32 cellular contexts compared by ENCODE assay signal in the genomic region with DNA sequence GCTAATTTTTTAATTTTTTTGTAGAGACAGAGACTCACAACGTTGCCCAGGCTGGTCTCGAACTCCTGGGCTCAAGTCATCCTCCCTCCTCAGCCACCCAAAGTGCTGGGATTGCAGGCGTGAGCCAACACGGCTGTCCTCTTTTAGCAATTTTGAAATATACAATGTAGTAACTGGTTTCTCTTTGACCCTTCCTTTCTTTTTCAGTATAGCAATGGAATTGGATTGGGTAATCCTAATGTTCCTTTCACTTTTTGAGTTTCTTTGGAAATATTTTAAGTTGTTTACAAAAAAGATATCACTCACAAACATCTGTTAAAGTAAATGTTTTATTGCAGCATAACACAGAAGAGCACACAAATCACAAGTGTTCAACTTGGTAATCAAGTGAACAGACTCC. TPM values are rescaled to one million over a fixed set of nuclear protein-coding genes. Genes with fewer than 3 reads are reported as not detected.
A peak's percentile ranks its signal among the peaks of the same experiment; 100 is the strongest.
DNase-seq lines count a peak whose midpoint lies in the region; ATAC-seq and TF ChIP-seq lines count a peak whose summit lies in the region.
"Had no signal": no experiment of that assay in that cellular context is flagged by ENCODE, and none has a peak within 500 bp of the region (broad histone marks: within the 10 kb centered on the region; RNA-seq: fewer than 3 reads in every experiment).

No MANE protein-coding gene starts in this region.

- H3K4me1 ChIP-seq in GM23338 (ENCODE audit: insufficient read depth) (no peaks in the 10 kb centered on the region), adipocyte (ENCODE audit: control insufficient read depth, insufficient read depth, low read length) (peaks cover 19% of the 10 kb centered on the region), right cardiac atrium (ENCODE audit: control insufficient read depth, insufficient read depth, low read length) (peaks cover 2% of the 10 kb centered on the region)

- H3K4me3 Mint-ChIP-seq in GM23338, result no peak overlapping the region
- H3K4me3 Mint-ChIP-seq in stimulated activated effector memory CD8-positive, alpha-beta T cell treated with anti-CD3 and anti-CD28 coated beads, Interleukin-12 subunit alpha, Interleukin-12 subunit beta, amount 100 ng/mL, for 72 hours, result no peak overlapping the region
- H3K4me3 Mint-ChIP-seq in effector memory CD8-positive, alpha-beta T cell, result no peak overlapping the region
- H3K4me3 Mint-ChIP-seq: activated CD4-positive, alpha-beta memory T cell treated with anti-CD3 and anti-CD28 coated beads for 36 hours; activated naive CD4-positive, alpha-beta T cell treated with anti-CD3 and anti-CD28 coated beads for 36 hours; brain; nephron progenitor cell had no signal

- peak overlapping the region; percentile 72; the same call in 1 of the 2 replicates for H2AFZ ChIP-seq in GM23338

- H3K36me3 ChIP-seq in GM23338 (ENCODE audit: insufficient read depth), result no peaks in the 10 kb centered on the region; the same call in 1 of the 2 replicates
- H3K36me3 ChIP-seq in adipocyte (ENCODE audit: control insufficient read depth, insufficient read depth, low read length, severe bottlenecking), result no peaks in the 10 kb centered on the region
- no peaks in the 10 kb centered on the region for H3K36me3 ChIP-seq in brain microvascular endothelial cell (replicated peaks)
- H3K36me3 ChIP-seq: adrenal gland, BE2C, heart right ventricle, ovary, thoracic aorta had no signal

- 85% methylated on average over 4 of the region's 4 CpGs for WGBS in right cardiac atrium

- peaks cover 6% of the 10 kb centered on the region for H3K4me1 Mint-ChIP-seq in GM23338
- H3K4me1 Mint-ChIP-seq in stimulated activated effector memory CD8-positive, alpha-beta T cell treated with anti-CD3 and anti-CD28 coated beads, Interleukin-12 subunit alpha, Interleukin-12 subunit beta, amount 100 ng/mL, for 72 hours, result no peaks in the 10 kb centered on the region
- H3K4me1 Mint-ChIP-seq in effector memory CD8-positive, alpha-beta T cell (ENCODE audit: low read depth in 2 of 2), result no peaks in the 10 kb centered on the region

- no peak overlapping the region for H3K27ac Mint-ChIP-seq in GM23338
- peak overlapping the region; percentile 48 for H3K27ac Mint-ChIP-seq in stimulated activated effector memory CD8-positive, alpha-beta T cell treated with anti-CD3 and anti-CD28 coated beads, Interleukin-12 subunit alpha, Interleukin-12 subunit beta, amount 100 ng/mL, for 72 hours
- no peak overlapping the region for H3K27ac Mint-ChIP-seq in effector memory CD8-positive, alpha-beta T cell
- H3K27ac Mint-ChIP-seq: activated CD4-positive, alpha-beta memory T cell treated with anti-CD3 and anti-CD28 coated beads for 36 hours; activated naive CD4-positive, alpha-beta T cell treated with anti-CD3 and anti-CD28 coated beads for 36 hours; nephron progenitor cell had no signal

- ATAC-seq in GM23338 (no peak), right cardiac atrium (no peak)
- ATAC-seq in stimulated activated effector memory CD8-positive, alpha-beta T cell treated with anti-CD3 and anti-CD28 coated beads, Interleukin-12 subunit alpha, Interleukin-12 subunit beta, amount 100 ng/mL, for 72 hours, result no peak
- ATAC-seq in effector memory CD8-positive, alpha-beta T cell (replicated peaks), result no peak
- ATAC-seq: GM12878; Panc1; stimulated activated naive CD8-positive, alpha-beta T cell treated with anti-CD3 and anti-CD28 coated beads, Interleukin-15, Interleukin-2, amounts not matched to agents 100 U/mL and 50 U/mL, for 24 hours had no signal

- H3K9ac ChIP-seq in adipocyte (ENCODE audit: low read length), result peak overlapping the region; percentile 15

- H3K36me3 Mint-ChIP-seq in GM23338 (ENCODE audit: low read depth), result no peaks in the 10 kb centered on the region
- no peaks in the 10 kb centered on the region for H3K36me3 Mint-ChIP-seq in stimulated activated effector memory CD8-positive, alpha-beta T cell treated with anti-CD3 and anti-CD28 coated beads, Interleukin-12 subunit alpha, Interleukin-12 subunit beta, amount 100 ng/mL, for 72 hours
- H3K36me3 Mint-ChIP-seq in effector memory CD8-positive, alpha-beta T cell (ENCODE audit: insufficient read depth), result no peaks in the 10 kb centered on the region
- H3K36me3 Mint-ChIP-seq: activated CD4-positive, alpha-beta memory T cell treated with anti-CD3 and anti-CD28 coated beads for 36 hours; brain had no signal

- intact Hi-C loops in right cardiac atrium (cut with DNase I), result no loop called here

- H3K79me2 ChIP-seq in GM23338 (replicated peaks; ENCODE audit: insufficient read depth), result no peaks in the 10 kb centered on the region

- H3K9me3 ChIP-seq in adipocyte (ENCODE audit: control insufficient read depth, low read length), result no peaks in the 10 kb centered on the region
- no peaks in the 10 kb centered on the region for H3K9me3 ChIP-seq in right cardiac atrium (ENCODE audit: control insufficient read depth, low read length)
- H3K9me3 ChIP-seq: adrenal gland, BE2C, heart right ventricle, ovary, thoracic aorta had no signal

- H3K27ac ChIP-seq in GM23338 (ENCODE audit: low read depth) (no peak overlapping the region), right cardiac atrium (ENCODE audit: low read length) (no peak overlapping the region), brain microvascular endothelial cell (no peak overlapping the region)
- H3K27ac ChIP-seq: thoracic aorta had no signal

- H3K27me3 ChIP-seq in GM23338 (ENCODE audit: insufficient read depth) (no peaks in the 10 kb centered on the region), adipocyte (replicated peaks; ENCODE audit: control insufficient read depth, insufficient read depth, low read length) (no peaks in the 10 kb centered on the region), right cardiac atrium (ENCODE audit: control insufficient read depth, insufficient read depth) (no peaks in the 10 kb centered on the region), brain microvascular endothelial cell (replicated peaks) (no peaks in the 10 kb centered on the region)
- H3K27me3 ChIP-seq: adrenal gland, BE2C, ovary had no signal

- no peaks in the 10 kb centered on the region for H3F3A ChIP-seq in GM23338 (replicated peaks; ENCODE audit: low read depth)

- H3K27me3 Mint-ChIP-seq in GM23338 (ENCODE audit: insufficient read depth, low read depth, poor library complexity), result peaks cover 14% of the 10 kb centered on the region
- H3K27me3 Mint-ChIP-seq in effector memory CD8-positive, alpha-beta T cell, result no peaks in the 10 kb centered on the region
- H3K27me3 Mint-ChIP-seq: activated CD4-positive, alpha-beta memory T cell treated with anti-CD3 and anti-CD28 coated beads for 36 hours; brain had no signal

- no peaks in the 10 kb centered on the region for H4K20me1 ChIP-seq in GM23338 (replicated peaks; ENCODE audit: insufficient read depth)

- H3K4me2 ChIP-seq in GM23338, result no peak overlapping the region

- no peaks in the 10 kb centered on the region for H3K9me3 Mint-ChIP-seq in GM23338
- no peaks in the 10 kb centered on the region for H3K9me3 Mint-ChIP-seq in stimulated activated effector memory CD8-positive, alpha-beta T cell treated with anti-CD3 and anti-CD28 coated beads, Interleukin-12 subunit alpha, Interleukin-12 subunit beta, amount 100 ng/mL, for 72 hours
- H3K9me3 Mint-ChIP-seq in effector memory CD8-positive, alpha-beta T cell, result no peaks in the 10 kb centered on the region
- H3K9me3 Mint-ChIP-seq: activated CD4-positive, alpha-beta memory T cell treated with anti-CD3 and anti-CD28 coated beads for 36 hours; activated naive CD4-positive, alpha-beta T cell treated with anti-CD3 and anti-CD28 coated beads for 36 hours; brain; nephron progenitor cell had no signal

- H3K4me3 ChIP-seq in GM23338, result no peak overlapping the region
- H3K4me3 ChIP-seq in adipocyte (ENCODE audit: low read length), result peak overlapping the region; percentile 66
- H3K4me3 ChIP-seq in fibroblast of villous mesenchyme (ENCODE audit: low read depth, low read length), result no peak overlapping the region
- H3K4me3 ChIP-seq in right cardiac atrium (ENCODE audit: low read length), result no peak overlapping the region
- no peak overlapping the region for H3K4me3 ChIP-seq in brain microvascular endothelial cell (ENCODE audit: low read depth, low read length)
- H3K4me3 ChIP-seq: GM12878, lung, ovary had no signal

- no peak for TF ChIP-seq CTCF in GM23338 (conservative IDR thresholded peaks at IDR 0.05; ENCODE audit: low read depth in 2 of 2)
- no peak for TF ChIP-seq CTCF in fibroblast of villous mesenchyme (IDR thresholded peaks at IDR 0.05; ENCODE audit: insufficient read depth, low read depth, low read length)
- TF ChIP-seq CTCF in brain microvascular endothelial cell (IDR thresholded peaks at IDR 0.05; ENCODE audit: low read depth, low read length, missing control alignments), result no peak

- in situ Hi-C loops in brain microvascular endothelial cell (cut with HindIII; ENCODE audit: low pct_ligation_motif_present, low sequenced_read_pairs), result no loop called here

- no peaks in the 10 kb centered on the region for H3K9me2 ChIP-seq in GM23338 (ENCODE audit: insufficient read depth)

- DNase-seq in GM23338 (ENCODE audit: low spot score), result no peak
- DNase-seq in adipocyte (ENCODE audit: low read depth), result peak; percentile 64
- peak; percentile 91 for DNase-seq in fibroblast of villous mesenchyme (ENCODE audit: low read depth)
- DNase-seq in stimulated activated effector memory CD8-positive, alpha-beta T cell treated with anti-CD3 and anti-CD28 coated beads, Interleukin-12 subunit alpha, Interleukin-12 subunit beta, amount 100 ng/mL, for 72 hours (ENCODE audit: low spot score in 2 of 2), result no peak
- DNase-seq in GF-D8 (lab: John Stamatoyannopoulos, UW), result no peak
- no peak for DNase-seq in right cardiac atrium
- no peak for DNase-seq in brain microvascular endothelial cell
- no peak for DNase-seq in effector memory CD8-positive, alpha-beta T cell
- DNase-seq: activated CD4-positive, alpha-beta memory T cell treated with anti-CD3 and anti-CD28 coated beads for 36 hours; activated CD4-positive, CD25-positive, alpha-beta regulatory T cell treated with anti-CD3 and anti-CD28 coated beads, Interleukin-2, amount 50 U/mL, for 72 hours; activated naive CD4-positive, alpha-beta T cell treated with anti-CD3 and anti-CD28 coated beads for 36 hours; adrenal gland; BE2C; cerebellar nuclear complex; foreskin fibroblast; heart right ventricle; Karpas-422; NCI-H1694; NCI-H446 treated with DMSO at 0.1 percent for 48 hours; NCI-H774; nephron progenitor cell; ovary; retina; SHP77; small intestine; stimulated activated naive CD8-positive, alpha-beta T cell treated with anti-CD3 and anti-CD28 coated beads, Interleukin-15, Interleukin-2, amounts not matched to agents 100 U/mL and 50 U/mL, for 24 hours; T-helper 2 cell had no signal

TF ChIP-seq in GM23338, 12 proteins besides CTCF, POLR2A, EP300 and RAD21 (continues in another document):
- TF ChIP-seq CREB1 (CRISPR knock-in tag; IDR thresholded peaks at IDR 0.05; ENCODE audit: low read depth), result no peak

RNA-seq across cellular contexts. Expression of gene EP300, which starts 44.7 kb away (rescaled TPM):
- 129 and 130 TPM in 2 replicates for total RNA-seq in GM23338 (2014; rRNA removed; shearing (Covaris generic))
- polyA plus RNA-seq in GM23338 (2016; fragmentation: Nextera tagmentation; extraction: Ambion mirVana) (39.4 and 40.7 TPM in 2 replicates), right cardiac atrium (13.2 TPM)
- total RNA-seq in fibroblast of villous mesenchyme (45.4 and 73.8 TPM in 2 replicates), right cardiac atrium (10 to 100 TPM; 25.6 to 38.0 (median 35.5) TPM)

Comparison
In these comparisons a context has a peak if more than half of its experiments do, and no peak if none do; other contexts are left out.
1. DNase-seq: peak in adipocyte (single experiment) and fibroblast of villous mesenchyme (single experiment); none in GM23338 (single experiment), stimulated activated effector memory CD8-positive, alpha-beta T cell treated with anti-CD3 and anti-CD28 coated beads, Interleukin-12 subunit alpha, Interleukin-12 subunit beta, amount 100 ng/mL, for 72 hours (0 of 2), GF-D8 (single experiment), right cardiac atrium (0 of 3), brain microvascular endothelial cell (single experiment) and effector memory CD8-positive, alpha-beta T cell (0 of 3).